ENCODE assay signal across 8 cellular contexts in the genomic region with DNA sequence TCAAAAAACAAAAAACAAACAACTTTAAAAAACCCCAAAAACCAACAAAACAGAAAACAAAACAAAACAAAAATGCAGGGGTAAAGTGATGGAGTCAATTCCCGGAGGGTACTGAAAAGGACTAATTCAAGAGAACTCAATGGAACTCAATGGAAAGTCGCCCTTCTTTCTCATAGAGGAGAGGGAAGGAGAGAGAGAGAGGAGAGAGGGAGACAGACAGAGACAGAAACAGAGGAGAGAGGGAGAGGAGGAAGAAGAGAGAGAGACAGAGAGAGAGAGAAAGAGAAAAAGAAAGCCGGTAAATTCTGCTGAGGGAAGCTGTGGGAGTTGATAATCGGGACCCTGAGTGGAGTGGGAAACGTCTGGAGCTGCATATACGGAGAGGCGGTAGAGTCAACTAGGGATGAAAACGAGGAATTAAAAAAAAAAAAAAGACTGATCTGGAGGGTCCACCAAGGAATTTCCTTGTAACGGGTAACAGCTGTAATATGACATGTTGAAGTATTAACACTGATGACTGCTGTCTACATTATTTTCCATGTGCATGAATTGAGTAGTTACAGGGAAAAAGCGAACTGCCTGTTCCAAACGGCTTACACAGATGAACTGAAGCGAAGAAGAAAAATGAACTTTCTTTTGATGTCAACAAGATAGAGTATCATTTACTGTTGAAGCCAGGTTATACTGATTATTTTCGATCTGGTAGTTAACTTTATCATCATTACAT. TPM values are rescaled to one million over a fixed set of nuclear protein-coding genes. Genes with fewer than 3 reads are reported as not detected.
DNase-seq lines count a peak whose midpoint lies in the region; ATAC-seq and TF ChIP-seq lines count a peak whose summit lies in the region.

No MANE protein-coding gene starts in this region.

- peak overlapping the region; percentile 79 for H3K27ac ChIP-seq in PC-9
- peak overlapping the region; percentile 35 for H3K27ac ChIP-seq in foreskin keratinocyte
- H3K27ac ChIP-seq in gastrocnemius medialis: peak overlapping the region; percentile 90 to 95 (median 93)

- peaks cover 33% of the 10 kb centered on the region for H3K4me1 ChIP-seq in PC-9 (replicated peaks; ENCODE audit: insufficient read depth)
- H3K4me1 ChIP-seq in foreskin keratinocyte: peaks cover 6% of the 10 kb centered on the region
- H3K4me1 ChIP-seq in gastrocnemius medialis: peaks cover 46 to 54% of the 10 kb centered on the region in 2 donors

- intact Hi-C loops in PC-9 (cut with micrococcal nuclease; ENCODE audit: unreplicated experiment): loop anchor here (1.0 to 2.0 kb wide), 4 partner anchors 18 to 128 kb away; partner anchors contain the start of genes EIF2B2 and MLH3
- intact Hi-C loops in gastrocnemius medialis (cut with DNase I; ENCODE audit: low total_unique reads): loop anchor here (2.0 to 5.0 kb wide), 2 partner anchors 66 to 126 kb away; partner anchors contain the start of gene EIF2B2

- H3K27me3 ChIP-seq in PC-9 (ENCODE audit: insufficient read depth, low read depth): no peaks in the 10 kb centered on the region
- no peaks in the 10 kb centered on the region for H3K27me3 ChIP-seq in foreskin keratinocyte
- no peaks in the 10 kb centered on the region for H3K27me3 ChIP-seq in gastrocnemius medialis

- H4K20me1 ChIP-seq in PC-9 (ENCODE audit: insufficient read depth): no peaks in the 10 kb centered on the region

- TSS peak; percentile 61 for BruUV-seq in PC-9 (replicated peaks; lab: Mats Ljungman, UMichigan)

- H2AFZ ChIP-seq in PC-9: peak overlapping the region; percentile 83

- POLR2A ChIA-PET in PC-9 (lab: Charles Lee; ENCODE audit: unreplicated experiment): interaction anchor here (0.5 to 0.8 kb wide), 9 partner anchors 20 to 723 kb away, joined by 3 to 27 read pairs (median 5); partner anchors contain the start of genes JDP2, NPC2 and PGF

- DNase-seq in PC-9 (no peak), foreskin keratinocyte (no peak), gastrocnemius medialis (no peak), GM19240 (ENCODE audit: insufficient read length, low spot score) (no peak), left lobe of liver (ENCODE audit: low spot score) (no peak)
- no peak for DNase-seq in stimulated activated CD4-positive, alpha-beta T cell treated with anti-CD3 and anti-CD28 coated beads, Interleukin-15, amount 100 ng/mL, for 24 hours
- DNase-seq in activated CD4-positive, alpha-beta T cell treated with anti-CD3 and anti-CD28 coated beads, Interleukin-2, amount 50 U/mL, for 4 hours: no peak

- CTCF ChIA-PET in PC-9 (lab: Charles Lee): interaction anchor here (0.5 to 2.1 kb wide), 4 partner anchors 87 to 207 kb away, joined by 3 to 6 read pairs (median 4); no protein-coding TSS in a partner anchor

- H3K4me3 ChIP-seq in GM08714 (ENCODE audit: low read length): peak overlapping the region; percentile 55
- peak overlapping the region; percentile 71 for H3K4me3 ChIP-seq in PC-9
- H3K4me3 ChIP-seq in gastrocnemius medialis: peak overlapping the region; percentile 46 to 64 (median 60)

- peaks cover 24% of the 10 kb centered on the region for H3K79me2 ChIP-seq in PC-9 (ENCODE audit: low read depth)

- H3K36me3 ChIP-seq in PC-9 (ENCODE audit: low read depth): no peaks in the 10 kb centered on the region
- H3K36me3 ChIP-seq in gastrocnemius medialis: no peaks in the 10 kb centered on the region

- H3F3A ChIP-seq in PC-9 (ENCODE audit: insufficient read depth, low read depth): peaks cover 50% of the 10 kb centered on the region

- in situ Hi-C loops in gastrocnemius medialis (cut with MboI; ENCODE audit: low sequenced_read_pairs in 4 of 4): no loop called here

- H3K9me2 ChIP-seq in PC-9 (ENCODE audit: insufficient read depth): no peaks in the 10 kb centered on the region

- ATAC-seq in foreskin keratinocyte: no peak
- no peak for ATAC-seq in gastrocnemius medialis
- ATAC-seq in left lobe of liver: no peak

- H3K9me3 ChIP-seq in PC-9 (ENCODE audit: insufficient read depth, low read depth) (no peaks in the 10 kb centered on the region), gastrocnemius medialis (no peaks in the 10 kb centered on the region)

- no peak for TF ChIP-seq POLR2A in gastrocnemius medialis (IDR thresholded peaks at IDR 0.05)

- TF ChIP-seq CTCF in PC-9 (conservative IDR thresholded peaks at IDR 0.05) (no peak), foreskin keratinocyte (conservative IDR thresholded peaks at IDR 0.05) (no peak), gastrocnemius medialis (IDR thresholded peaks at IDR 0.05 in 4 of 5, conservative IDR thresholded peaks at IDR 0.05 in 1 of 5) (no peak)

- peak overlapping the region; percentile 94 for H3K4me2 ChIP-seq in PC-9

RNA-seq across cellular contexts. Expression of gene ZC2HC1C, which starts 1.0 kb away (rescaled TPM):
- total RNA-seq in PC-9 (2021) (11.9 and 13.8 TPM in 2 replicates), foreskin keratinocyte (0.78 and 1.5 TPM in 2 replicates), gastrocnemius medialis (10 to 100 TPM in 1 of 4 donors, 1 to 10 TPM in 3; 5.3 to 13.1 (median 7.3) TPM), left lobe of liver (2.0 TPM)
- 0.94 TPM in 2 replicates for polyA plus RNA-seq in foreskin keratinocyte

RNA-seq across cellular contexts. Expression of gene ACYP1, which starts 4.6 kb away (rescaled TPM):
- total RNA-seq in PC-9 (2021) (46.5 and 98.9 TPM in 2 replicates), foreskin keratinocyte (13.3 and 14.8 TPM in 2 replicates), gastrocnemius medialis (10 to 100 TPM; 12.8 to 41.2 (median 22.9) TPM), left lobe of liver (3.2 TPM)
- 19.4 and 21.0 TPM in 2 replicates for polyA plus RNA-seq in foreskin keratinocyte

RNA-seq across cellular contexts. Expression of gene MLH3, which starts 17.2 kb away (rescaled TPM):
- 47.6 and 48.7 TPM in 2 replicates for total RNA-seq in PC-9 (2021)
- 12.2 and 14.9 TPM in 2 replicates for total RNA-seq in foreskin keratinocyte
- polyA plus RNA-seq in foreskin keratinocyte: 5.5 and 7.7 TPM in 2 replicates
- total RNA-seq in gastrocnemius medialis: 10 to 100 TPM; 10.4 to 21.7 (median 17.4) TPM
- total RNA-seq in left lobe of liver: 10.4 TPM

RNA-seq across cellular contexts. Expression of gene NEK9, which starts 58.4 kb away (rescaled TPM):
- total RNA-seq in PC-9 (2021) (170 and 174 TPM in 2 replicates), foreskin keratinocyte (22.9 and 24.2 TPM in 2 replicates), gastrocnemius medialis (10 to 100 TPM; 36.3 to 93.2 (median 42.6) TPM), left lobe of liver (50.1 TPM)
- polyA plus RNA-seq in foreskin keratinocyte: 13.3 and 16.6 TPM in 2 replicates

Comparison
In these comparisons a context has a peak if more than half of its experiments do, and no peak if none do; other contexts are left out.
1. H3K27ac ChIP-seq: peak in every context shown above with its lines; median percentile 93 in gastrocnemius medialis; 79 in PC-9; 35 in foreskin keratinocyte.